ENCODE assay signal across 16 cellular contexts in genomic region chr20:46712056-46712636, GRCh38. TPM values are rescaled to one million over a fixed set of nuclear protein-coding genes. Genes with fewer than 3 reads are reported as not detected.
"Had no signal": no experiment of that assay in that cellular context is flagged by ENCODE, and none has a peak within 500 bp of the region (broad histone marks: within the 10 kb centered on the region; RNA-seq: fewer than 3 reads in every experiment).

No MANE protein-coding gene starts in this region.

- H3K27me3 ChIP-seq: esophagus muscularis mucosa, uterus had no signal

- H3K4me3 Mint-ChIP-seq: natural killer cell treated with Interleukin-12 subunit alpha and Interleukin-12 subunit beta and Interleukin-15 and Interleukin-18, amount 100 ng/mL, for 72 hours had no signal

- H3K27ac Mint-ChIP-seq: natural killer cell treated with Interleukin-12 subunit alpha and Interleukin-12 subunit beta and Interleukin-15 and Interleukin-18, amount 100 ng/mL, for 72 hours had no signal

- H3K27ac ChIP-seq: dorsolateral prefrontal cortex, esophagus muscularis mucosa, gastrocnemius medialis, uterus had no signal

- H3K9me3 ChIP-seq: esophagus muscularis mucosa, gastrocnemius medialis, uterus had no signal

- DNase-seq: cortex of kidney; dorsolateral prefrontal cortex; effector memory CD4-positive, alpha-beta T cell; gastrocnemius medialis; islet precursor cell; mammary epithelial cell; posterior cingulate gyrus; right cardiac atrium; stimulated activated CD4-positive, alpha-beta T cell treated with anti-CD3 and anti-CD28 coated beads, Interleukin-2, amount 100 ng/mL, for 48 hours; stimulated activated naive CD4-positive, alpha-beta T cell treated with Interleukin-2 at 50 U/mL for 16 hours; trophoblast cell; uterus had no signal

- H3K4me1 ChIP-seq: uterus had no signal

- H3K9me3 Mint-ChIP-seq: natural killer cell treated with Interleukin-12 subunit alpha and Interleukin-12 subunit beta and Interleukin-15 and Interleukin-18, amount 100 ng/mL, for 72 hours had no signal

- H3K36me3 ChIP-seq: esophagus muscularis mucosa, gastrocnemius medialis, uterus had no signal

- H3K4me3 ChIP-seq: dorsolateral prefrontal cortex, esophagus muscularis mucosa, gastrocnemius medialis, smooth muscle cell, uterus had no signal

- ATAC-seq: gastrocnemius medialis; left lobe of liver; natural killer cell treated with Interleukin-12 subunit alpha and Interleukin-12 subunit beta and Interleukin-15 and Interleukin-18, amount 100 ng/mL, for 72 hours; right cardiac atrium had no signal

- H3K36me3 Mint-ChIP-seq: natural killer cell treated with Interleukin-12 subunit alpha and Interleukin-12 subunit beta and Interleukin-15 and Interleukin-18, amount 100 ng/mL, for 72 hours had no signal

RNA-seq across cellular contexts. Expression of gene SLC2A10, which starts 2.7 kb away (rescaled TPM):
- polyA plus RNA-seq: mammary epithelial cell had no signal
